8 cellular contexts compared by ENCODE assay signal in the genomic region with DNA sequence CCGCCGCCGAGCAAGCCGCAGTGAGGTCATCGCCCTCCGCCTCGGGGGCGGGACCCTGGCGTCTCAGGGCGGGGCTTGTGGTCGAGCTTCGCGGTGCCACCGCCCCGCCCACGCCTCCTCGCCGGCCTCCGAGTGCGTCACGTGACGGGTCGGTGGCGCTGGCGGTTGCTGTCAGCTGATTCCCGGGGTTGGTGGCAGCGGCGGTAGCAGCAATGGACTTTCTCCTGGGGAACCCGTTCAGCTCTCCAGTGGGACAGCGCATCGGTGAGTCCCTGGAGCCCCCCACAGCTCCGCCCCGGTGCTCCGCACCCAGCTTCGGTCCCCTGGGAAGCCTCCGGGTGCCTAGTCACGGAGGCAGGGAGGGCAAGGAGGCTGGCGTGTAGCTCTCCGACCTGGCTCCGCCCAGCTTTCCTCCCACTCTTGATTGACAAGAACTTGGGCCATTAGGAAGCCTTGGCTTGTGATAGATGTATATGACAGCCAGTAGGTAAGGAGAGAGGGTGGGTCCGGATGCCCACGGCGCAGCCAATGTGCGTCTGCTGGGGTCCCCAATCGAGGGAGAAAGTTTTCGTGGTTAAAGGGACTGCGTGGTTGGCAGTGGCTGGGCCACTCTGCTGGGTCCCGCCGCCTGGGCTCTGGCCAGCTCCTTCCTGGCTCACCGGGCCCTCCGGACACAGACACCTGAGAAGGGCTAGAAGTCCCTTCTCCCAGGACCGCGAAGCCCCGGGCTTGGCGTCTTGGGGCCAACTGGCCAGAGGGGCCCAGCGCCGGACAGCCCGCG. TPM values are rescaled to one million over a fixed set of nuclear protein-coding genes. Genes with fewer than 3 reads are reported as not detected.
DNase-seq lines count a peak whose midpoint lies in the region; ATAC-seq and TF ChIP-seq lines count a peak whose summit lies in the region.

Gene TOM1, plus strand, starts transcription at position 178 of the 781 bp plus-strand sequence. Its CDS starts 35 bp downstream, at position 213.

- H3K9ac ChIP-seq in SU-DHL-6 (ENCODE audit: low read length): peak within 1 kb of the TSS; percentile 70

- DNase-seq in GM10266 (ENCODE audit: extremely low spot score) (peak; percentile 93), NCI-H128 (lab: John Stamatoyannopoulos, UW; ENCODE audit: unreplicated experiment) (peak; percentile 93), head of caudate nucleus (peak; percentile 93 to 99 (median 97)), osteocyte (ENCODE audit: extremely low spot score, unreplicated experiment) (peak; percentile 98)
- DNase-seq in activated naive CD8-positive, alpha-beta T cell treated with anti-CD3 and anti-CD28 coated beads, Interleukin-2, amount 10 ng/mL, durations not matched to agents 7 days and 5 days: peak; percentile 98

- H3F3A ChIP-seq in SU-DHL-6 (ENCODE audit: insufficient read depth): peaks cover 23% of the 10 kb centered on the region

- H3K9me3 Mint-ChIP-seq in activated naive CD8-positive, alpha-beta T cell treated with anti-CD3 and anti-CD28 coated beads, Interleukin-2, amount 10 ng/mL, durations not matched to agents 7 days and 5 days: no peaks in the 10 kb centered on the region
- no peaks in the 10 kb centered on the region for H3K9me3 Mint-ChIP-seq in osteocyte (ENCODE audit: unreplicated experiment)

- POLR2A ChIA-PET in activated naive CD8-positive, alpha-beta T cell treated with anti-CD3 and anti-CD28 coated beads, Interleukin-2, amount 10 ng/mL, durations not matched to agents 7 days and 5 days (lab: Charles Lee): interaction anchor here (0.5 to 1.3 kb wide), 17 partner anchors 8 to 1156 kb away, joined by 3 to 15 read pairs (median 3); partner anchors contain the start of genes APOL3 and HMGXB4

- ATAC-seq in HG02678 (IDR thresholded peaks at IDR 0.05; ENCODE audit: unreplicated experiment): peak; percentile 96
- peak; percentile 98 for ATAC-seq in activated naive CD8-positive, alpha-beta T cell treated with anti-CD3 and anti-CD28 coated beads, Interleukin-2, amount 10 ng/mL, durations not matched to agents 7 days and 5 days (ENCODE audit: low read depth)

- H3K4me1 Mint-ChIP-seq in activated naive CD8-positive, alpha-beta T cell treated with anti-CD3 and anti-CD28 coated beads, Interleukin-2, amount 10 ng/mL, durations not matched to agents 7 days and 5 days: peaks cover 12% of the 10 kb centered on the region
- H3K4me1 Mint-ChIP-seq in osteocyte (ENCODE audit: unreplicated experiment): peaks cover 21% of the 10 kb centered on the region

- H4K20me1 ChIP-seq in SU-DHL-6 (ENCODE audit: low read depth, low read length): no peaks in the 10 kb centered on the region

- H3K9me3 ChIP-seq in SU-DHL-6 (ENCODE audit: insufficient read depth, low read length) (no peaks in the 10 kb centered on the region), thymus (ENCODE audit: control insufficient read depth) (no peaks in the 10 kb centered on the region)

- H3K9me2 ChIP-seq in SU-DHL-6 (replicated peaks; ENCODE audit: insufficient read depth, low read length): no peaks in the 10 kb centered on the region

- WGBS in thymus: under 1% methylated on average over 59 of the region's 59 CpGs

- peak within 1 kb of the TSS; percentile 81 for H3K4me3 ChIP-seq in SU-DHL-6 (ENCODE audit: insufficient read depth, low read length, poor library complexity, severe bottlenecking)
- H3K4me3 ChIP-seq in thymus (ENCODE audit: low read length): peak within 1 kb of the TSS; percentile 72

- H3K27me3 Mint-ChIP-seq in activated naive CD8-positive, alpha-beta T cell treated with anti-CD3 and anti-CD28 coated beads, Interleukin-2, amount 10 ng/mL, durations not matched to agents 7 days and 5 days: no peaks in the 10 kb centered on the region
- H3K27me3 Mint-ChIP-seq in osteocyte (ENCODE audit: unreplicated experiment): no peaks in the 10 kb centered on the region

- TF ChIP-seq CTCF in GM10266 (IDR thresholded peaks at IDR 0.05; ENCODE audit: control insufficient read depth, insufficient read depth, low read depth, missing control alignments): no peak
- TF ChIP-seq CTCF in SU-DHL-6 (IDR thresholded peaks at IDR 0.05; ENCODE audit: insufficient read depth, low read length, poor library complexity, severe bottlenecking): no peak
- no peak for TF ChIP-seq CTCF in osteocyte (IDR thresholded peaks at IDR 0.05)

- peak within 1 kb of the TSS; percentile 95 for H3K4me3 Mint-ChIP-seq in activated naive CD8-positive, alpha-beta T cell treated with anti-CD3 and anti-CD28 coated beads, Interleukin-2, amount 10 ng/mL, durations not matched to agents 7 days and 5 days
- peak within 1 kb of the TSS; percentile 87 for H3K4me3 Mint-ChIP-seq in osteocyte (ENCODE audit: unreplicated experiment)

- H3K4me1 ChIP-seq in thymus (ENCODE audit: control insufficient read depth, insufficient read depth, low read length): peaks cover 15% of the 10 kb centered on the region

- H3K36me3 ChIP-seq in SU-DHL-6 (ENCODE audit: low read length): peaks cover 14% of the 10 kb centered on the region; the same call in 1 of the 2 replicates
- peaks cover 6% of the 10 kb centered on the region for H3K36me3 ChIP-seq in thymus (ENCODE audit: control insufficient read depth, insufficient read depth)

- peaks cover 7% of the 10 kb centered on the region for H3K36me3 Mint-ChIP-seq in activated naive CD8-positive, alpha-beta T cell treated with anti-CD3 and anti-CD28 coated beads, Interleukin-2, amount 10 ng/mL, durations not matched to agents 7 days and 5 days
- peaks cover 5% of the 10 kb centered on the region for H3K36me3 Mint-ChIP-seq in osteocyte (ENCODE audit: unreplicated experiment)

- H3K27ac Mint-ChIP-seq in activated naive CD8-positive, alpha-beta T cell treated with anti-CD3 and anti-CD28 coated beads, Interleukin-2, amount 10 ng/mL, durations not matched to agents 7 days and 5 days: peak within 1 kb of the TSS; percentile 93
- H3K27ac Mint-ChIP-seq in osteocyte (ENCODE audit: unreplicated experiment): peak within 1 kb of the TSS; percentile 92

- peak within 1 kb of the TSS; percentile 96 for H2AFZ ChIP-seq in SU-DHL-6 (ENCODE audit: low read depth, low read length, severe bottlenecking)

- peak within 1 kb of the TSS; percentile 88 for H3K4me2 ChIP-seq in SU-DHL-6 (ENCODE audit: low read depth, low read length, poor library complexity, severe bottlenecking)

- H3K79me2 ChIP-seq in SU-DHL-6 (ENCODE audit: insufficient read depth, low read length): no peaks in the 10 kb centered on the region

- H3K27ac ChIP-seq in SU-DHL-6 (ENCODE audit: low read depth, low read length) (peak within 1 kb of the TSS; percentile 65), thymus (ENCODE audit: low read depth) (peak within 1 kb of the TSS; percentile 96)

- intact Hi-C loops in head of caudate nucleus (cut with DNase I): loop anchor here (5.0 kb wide), 1 partner anchor 43 kb away; the partner anchor contains the start of gene HMGXB4

- H3K27me3 ChIP-seq in SU-DHL-6 (ENCODE audit: low read length): no peaks in the 10 kb centered on the region
- no peaks in the 10 kb centered on the region for H3K27me3 ChIP-seq in thymus (ENCODE audit: control insufficient read depth, insufficient read depth)

RNA-seq across cellular contexts. Expression of gene TOM1, which starts in this region (rescaled TPM):
- total RNA-seq in activated naive CD8-positive, alpha-beta T cell treated with anti-CD3 and anti-CD28 coated beads, Interleukin-2, amount 10 ng/mL, durations not matched to agents 7 days and 5 days: 10 to 100 TPM; 36.7 to 39.5 TPM
- total RNA-seq in osteocyte: 55.5 and 57.6 TPM in 2 replicates
- polyA plus RNA-seq in thymus: 41.8 TPM

Comparison
In these comparisons a context has a peak if more than half of its experiments do, and no peak if none do; other contexts are left out.
1. Peak in every context shown above with its lines: DNase-seq, ATAC-seq, H3K4me3 ChIP-seq and H3K27ac ChIP-seq.